7 cellular contexts compared by ENCODE assay signal in the genomic region with DNA sequence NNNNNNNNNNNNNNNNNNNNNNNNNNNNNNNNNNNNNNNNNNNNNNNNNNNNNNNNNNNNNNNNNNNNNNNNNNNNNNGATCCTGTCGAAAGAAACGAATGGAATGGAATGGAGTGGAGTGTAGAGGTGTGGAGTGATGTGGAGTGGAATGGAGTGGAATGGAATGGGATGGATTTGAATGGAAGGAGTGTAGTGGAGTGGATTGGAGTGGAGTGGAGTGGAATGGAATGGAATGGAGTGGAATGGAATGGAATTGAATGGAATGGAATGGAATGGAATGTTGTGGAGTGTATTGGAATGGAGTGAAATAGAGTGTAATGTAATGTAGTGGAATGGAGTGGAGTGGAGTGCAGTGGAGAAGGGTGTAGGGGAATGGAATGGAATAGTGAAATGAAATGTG.
A peak's percentile ranks its signal among the peaks of the same experiment; 100 is the strongest.
DNase-seq lines count a peak whose midpoint lies in the region; ATAC-seq and TF ChIP-seq lines count a peak whose summit lies in the region.
"Not testable (repeated sequence)": the region's sequence is repeated elsewhere in the genome, so short reads cannot be mapped to it uniquely, and the experiment has no call there.

No MANE protein-coding gene starts in this region.

- DNase-seq in body of pancreas: not testable (repeated sequence)
- DNase-seq in prostate gland (ENCODE audit: low spot score): peak; percentile 3

- H3K9me3 ChIP-seq in body of pancreas (peaks cover 0 to 24% (median 0%) of the 10 kb centered on the region in 3 donors), iPS-20b (ENCODE audit: insufficient read depth, low read depth, low read length) (peaks cover 24% of the 10 kb centered on the region)
- H3K9me3 ChIP-seq in prostate gland: not testable (repeated sequence)

- not testable (repeated sequence) for H3K4me1 ChIP-seq in body of pancreas; iPS-20b (ENCODE audit: insufficient read depth, low read length); prostate gland (replicated peaks)

- not testable (repeated sequence) for H3K36me3 ChIP-seq in body of pancreas (replicated peaks in 1 of 2; ENCODE audit: insufficient read depth in 1 of 2, low read depth in 2 of 2); iPS-20b (ENCODE audit: insufficient read depth, low read depth, low read length); prostate gland

- peak; percentile 35 for ATAC-seq in GM18907 (IDR thresholded peaks at IDR 0.05; ENCODE audit: unreplicated experiment)
- ATAC-seq in GM21737 (IDR thresholded peaks at IDR 0.05; ENCODE audit: unreplicated experiment): peak; percentile 19
- peak; percentile 20 for ATAC-seq in HG02970 (IDR thresholded peaks at IDR 0.05; ENCODE audit: low FRiP score, unreplicated experiment)
- ATAC-seq in HG03442 (IDR thresholded peaks at IDR 0.05; ENCODE audit: unreplicated experiment): peak; percentile 5
- ATAC-seq in body of pancreas: peak; percentile 43

- TF ChIP-seq POLR2A in body of pancreas (IDR thresholded peaks at IDR 0.05); prostate gland (IDR thresholded peaks at IDR 0.05): not testable (repeated sequence)

- TF ChIP-seq CTCF in body of pancreas (IDR thresholded peaks at IDR 0.05); prostate gland (IDR thresholded peaks at IDR 0.05): not testable (repeated sequence)

- not testable (repeated sequence) for H3K9ac ChIP-seq in iPS-20b (ENCODE audit: low read depth, low read length)

- H3K27ac ChIP-seq in body of pancreas; iPS-20b (ENCODE audit: low read length); prostate gland: not testable (repeated sequence)

- WGBS in body of pancreas, 2 donors: 28 to 49% methylated on average over 2 of the region's 2 CpGs
- 67% methylated on average over 2 of the region's 2 CpGs for WGBS in prostate gland

- intact Hi-C loops in body of pancreas (cut with DNase I); prostate gland (cut with DNase I): not testable (repeated sequence)

- not testable (repeated sequence) for H3K27me3 ChIP-seq in body of pancreas; iPS-20b (ENCODE audit: insufficient read depth, low read length); prostate gland (replicated peaks; ENCODE audit: insufficient read depth)

- H3K4me3 ChIP-seq in body of pancreas, prostate gland: not testable (repeated sequence)
- peak overlapping the region; percentile 13; the same call in 1 of the 2 replicates for H3K4me3 ChIP-seq in iPS-20b (ENCODE audit: low read length)
